Comparison of ENCODE assay signal across 1 cellular context in the genomic region with DNA sequence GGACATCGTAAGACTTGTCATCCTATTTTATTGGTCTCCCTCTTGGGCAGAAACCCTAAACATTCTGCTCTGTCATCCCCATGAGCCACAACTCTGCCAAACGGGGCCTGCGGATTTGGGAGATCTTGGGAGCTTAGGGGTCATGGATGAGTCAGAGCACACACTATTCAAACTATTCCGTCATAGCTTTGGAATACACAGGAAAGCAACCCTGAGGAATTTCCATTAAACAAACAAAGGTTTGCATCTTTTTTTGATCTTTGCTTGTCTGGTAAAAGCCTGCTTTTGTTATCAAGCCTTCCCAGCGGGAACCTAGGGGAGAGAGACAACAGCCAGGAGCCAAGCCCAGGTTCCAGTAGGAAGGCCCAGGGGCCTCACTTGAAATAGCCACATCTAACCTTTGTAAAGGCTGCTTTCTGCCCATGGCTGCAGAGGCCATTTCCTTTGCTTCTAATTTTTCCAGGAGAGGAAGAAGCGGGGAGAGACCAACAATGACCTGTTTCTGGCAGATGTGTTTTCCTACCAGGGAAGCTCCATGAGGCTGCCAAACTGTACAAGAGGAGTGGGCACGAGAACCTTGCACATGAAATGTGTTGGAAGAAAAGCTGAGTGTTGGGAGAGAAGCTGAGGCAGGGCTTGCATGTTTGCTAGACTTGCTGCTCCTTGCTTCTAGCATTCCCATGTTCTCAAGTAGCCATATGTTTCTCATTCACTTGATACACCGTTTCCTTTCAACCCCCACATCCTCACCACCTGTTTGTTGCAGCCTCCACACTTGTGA.
TF ChIP-seq lines count a peak whose summit lies in the region.
"Not testable (repeated sequence)": the region's sequence is repeated elsewhere in the genome, so short reads cannot be mapped to it uniquely, and the experiment has no call there.

No MANE protein-coding gene starts in this region.

TF ChIP-seq in HepG2, 621 proteins besides CTCF, POLR2A, EP300 and RAD21:
- not testable (repeated sequence) for TF ChIP-seq FOXA1 (IDR thresholded peaks at IDR 0.05); SOX13 (IDR thresholded peaks at IDR 0.05); CREM (CRISPR knock-in tag; IDR thresholded peaks at IDR 0.05); FOXP1 (IDR thresholded peaks at IDR 0.05); CREB1 (CRISPR knock-in tag; IDR thresholded peaks at IDR 0.05)
- TF ChIP-seq FOXA1 (CRISPR knock-in tag; IDR thresholded peaks at IDR 0.05) (peak; percentile 53; the same call in 1 of the 2 replicates), FOXA3 (CRISPR knock-in tag; IDR thresholded peaks at IDR 0.05) (peak; percentile 69; the same call in 1 of the 2 replicates), SOX13 (CRISPR knock-in tag; conservative IDR thresholded peaks at IDR 0.05 in 1 of 2, IDR thresholded peaks at IDR 0.05 in 1 of 2) (peak in 1 of 2 experiments; percentile 78; a peak in 2 of 4 replicates), ASH2L (IDR thresholded peaks at IDR 0.05; ENCODE audit: insufficient read length, low read depth, low read length) (peak; percentile 27), SAP130 (CRISPR knock-in tag; IDR thresholded peaks at IDR 0.05; ENCODE audit: low read depth) (peak; percentile 61), ZNF792 (CRISPR knock-in tag; IDR thresholded peaks at IDR 0.05) (0 out of 2 replicates have a peak, but pooled peaks have one; percentile 20), FOSL2 (CRISPR knock-in tag; IDR thresholded peaks at IDR 0.05) (peak; percentile 91), RARA (CRISPR knock-in tag; IDR thresholded peaks at IDR 0.05) (peak; percentile 71), ZSCAN9 (CRISPR knock-in tag; IDR thresholded peaks at IDR 0.05; ENCODE audit: borderline replicate concordance) (peak; percentile 23; the same call in 1 of the 2 replicates), KAT8 (CRISPR knock-in tag; IDR thresholded peaks at IDR 0.05) (peak; percentile 37), CREM (IDR thresholded peaks at IDR 0.05) (0 out of 2 replicates have a peak, but pooled peaks have one; percentile 15), RXRB (CRISPR knock-in tag; IDR thresholded peaks at IDR 0.05; ENCODE audit: borderline replicate concordance) (peak; percentile 65), MED1 (CRISPR knock-in tag; IDR thresholded peaks at IDR 0.05) (peak; percentile 48; the same call in 1 of the 2 replicates), TCF7 (IDR thresholded peaks at IDR 0.05; ENCODE audit: low read depth) (peak; percentile 69), ATF1 (CRISPR knock-in tag; IDR thresholded peaks at IDR 0.05) (peak; percentile 24; the same call in 1 of the 2 replicates), NR2F1 (CRISPR knock-in tag; IDR thresholded peaks at IDR 0.05) (0 out of 4 replicates have a peak, but pooled peaks of 1 of the 2 experiments have one; percentile 28), NR2F6 (IDR thresholded peaks at IDR 0.05) (peak; percentile 21; the same call in 1 of the 2 replicates), NR2F6 (CRISPR knock-in tag; IDR thresholded peaks at IDR 0.05) (peak; percentile 62; the same call in 1 of the 2 replicates), ZBTB21 (CRISPR knock-in tag; IDR thresholded peaks at IDR 0.05) (peak; percentile 93), FOSL1 (CRISPR knock-in tag; IDR thresholded peaks at IDR 0.05; ENCODE audit: borderline replicate concordance) (peak; percentile 28; the same call in 1 of the 2 replicates), HMG20A (CRISPR knock-in tag; IDR thresholded peaks at IDR 0.05; ENCODE audit: borderline replicate concordance) (peak; percentile 29; the same call in 1 of the 2 replicates), FOXP1 (CRISPR knock-in tag; IDR thresholded peaks at IDR 0.05) (peak; percentile 68; the same call in 1 of the 2 replicates), RCOR2 (CRISPR knock-in tag; IDR thresholded peaks at IDR 0.05) (0 out of 2 replicates have a peak, but pooled peaks have one; percentile 40), THAP11 (CRISPR knock-in tag; IDR thresholded peaks at IDR 0.05) (peak; percentile 21; the same call in 1 of the 2 replicates), TBX2 (CRISPR knock-in tag; IDR thresholded peaks at IDR 0.05; ENCODE audit: borderline replicate concordance) (0 out of 2 replicates have a peak, but pooled peaks have one; percentile 20), CREB1 (IDR thresholded peaks at IDR 0.05) (peak; percentile 42; the same call in 1 of the 2 replicates), POLR2G (IDR thresholded peaks at IDR 0.05; ENCODE audit: low read depth, low read length) (0 out of 2 replicates have a peak, but pooled peaks have one; percentile 38), GATAD2A (CRISPR knock-in tag; IDR thresholded peaks at IDR 0.05) (peak; percentile 57), NFIC (IDR thresholded peaks at IDR 0.05; ENCODE audit: low read length) (peak; percentile 27; the same call in 1 of the 2 replicates), NCOA2 (CRISPR knock-in tag; IDR thresholded peaks at IDR 0.05) (peak; percentile 60), KLF6 (CRISPR knock-in tag; IDR thresholded peaks at IDR 0.05) (0 out of 2 replicates have a peak, but pooled peaks have one; percentile 23), SOX5 (CRISPR knock-in tag; IDR thresholded peaks at IDR 0.05; ENCODE audit: borderline replicate concordance) (peak; percentile 75; the same call in 1 of the 2 replicates)
- TF ChIP-seq, protein P1, sequence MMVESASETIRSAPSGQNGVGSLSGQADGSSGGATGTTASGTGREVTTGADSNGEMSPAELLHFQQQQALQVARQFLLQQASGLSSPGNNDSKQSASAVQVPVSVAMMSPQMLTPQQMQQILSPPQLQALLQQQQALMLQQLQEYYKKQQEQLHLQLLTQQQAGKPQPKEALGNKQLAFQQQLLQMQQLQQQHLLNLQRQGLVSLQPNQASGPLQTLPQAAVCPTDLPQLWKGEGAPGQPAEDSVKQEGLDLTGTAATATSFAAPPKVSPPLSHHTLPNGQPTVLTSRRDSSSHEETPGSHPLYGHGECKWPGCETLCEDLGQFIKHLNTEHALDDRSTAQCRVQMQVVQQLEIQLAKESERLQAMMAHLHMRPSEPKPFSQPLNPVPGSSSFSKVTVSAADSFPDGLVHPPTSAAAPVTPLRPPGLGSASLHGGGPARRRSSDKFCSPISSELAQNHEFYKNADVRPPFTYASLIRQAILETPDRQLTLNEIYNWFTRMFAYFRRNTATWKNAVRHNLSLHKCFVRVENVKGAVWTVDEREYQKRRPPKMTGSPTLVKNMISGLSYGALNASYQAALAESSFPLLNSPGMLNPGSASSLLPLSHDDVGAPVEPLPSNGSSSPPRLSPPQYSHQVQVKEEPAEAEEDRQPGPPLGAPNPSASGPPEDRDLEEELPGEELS (CRISPR knock-in tag; IDR thresholded peaks at IDR 0.05): peak; percentile 76
- TF ChIP-seq, protein P2, sequence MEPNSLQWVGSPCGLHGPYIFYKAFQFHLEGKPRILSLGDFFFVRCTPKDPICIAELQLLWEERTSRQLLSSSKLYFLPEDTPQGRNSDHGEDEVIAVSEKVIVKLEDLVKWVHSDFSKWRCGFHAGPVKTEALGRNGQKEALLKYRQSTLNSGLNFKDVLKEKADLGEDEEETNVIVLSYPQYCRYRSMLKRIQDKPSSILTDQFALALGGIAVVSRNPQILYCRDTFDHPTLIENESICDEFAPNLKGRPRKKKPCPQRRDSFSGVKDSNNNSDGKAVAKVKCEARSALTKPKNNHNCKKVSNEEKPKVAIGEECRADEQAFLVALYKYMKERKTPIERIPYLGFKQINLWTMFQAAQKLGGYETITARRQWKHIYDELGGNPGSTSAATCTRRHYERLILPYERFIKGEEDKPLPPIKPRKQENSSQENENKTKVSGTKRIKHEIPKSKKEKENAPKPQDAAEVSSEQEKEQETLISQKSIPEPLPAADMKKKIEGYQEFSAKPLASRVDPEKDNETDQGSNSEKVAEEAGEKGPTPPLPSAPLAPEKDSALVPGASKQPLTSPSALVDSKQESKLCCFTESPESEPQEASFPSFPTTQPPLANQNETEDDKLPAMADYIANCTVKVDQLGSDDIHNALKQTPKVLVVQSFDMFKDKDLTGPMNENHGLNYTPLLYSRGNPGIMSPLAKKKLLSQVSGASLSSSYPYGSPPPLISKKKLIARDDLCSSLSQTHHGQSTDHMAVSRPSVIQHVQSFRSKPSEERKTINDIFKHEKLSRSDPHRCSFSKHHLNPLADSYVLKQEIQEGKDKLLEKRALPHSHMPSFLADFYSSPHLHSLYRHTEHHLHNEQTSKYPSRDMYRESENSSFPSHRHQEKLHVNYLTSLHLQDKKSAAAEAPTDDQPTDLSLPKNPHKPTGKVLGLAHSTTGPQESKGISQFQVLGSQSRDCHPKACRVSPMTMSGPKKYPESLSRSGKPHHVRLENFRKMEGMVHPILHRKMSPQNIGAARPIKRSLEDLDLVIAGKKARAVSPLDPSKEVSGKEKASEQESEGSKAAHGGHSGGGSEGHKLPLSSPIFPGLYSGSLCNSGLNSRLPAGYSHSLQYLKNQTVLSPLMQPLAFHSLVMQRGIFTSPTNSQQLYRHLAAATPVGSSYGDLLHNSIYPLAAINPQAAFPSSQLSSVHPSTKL (CRISPR knock-in tag; IDR thresholded peaks at IDR 0.05): peak; percentile 65; the same call in 1 of the 2 replicates
- TF ChIP-seq, protein P3, sequence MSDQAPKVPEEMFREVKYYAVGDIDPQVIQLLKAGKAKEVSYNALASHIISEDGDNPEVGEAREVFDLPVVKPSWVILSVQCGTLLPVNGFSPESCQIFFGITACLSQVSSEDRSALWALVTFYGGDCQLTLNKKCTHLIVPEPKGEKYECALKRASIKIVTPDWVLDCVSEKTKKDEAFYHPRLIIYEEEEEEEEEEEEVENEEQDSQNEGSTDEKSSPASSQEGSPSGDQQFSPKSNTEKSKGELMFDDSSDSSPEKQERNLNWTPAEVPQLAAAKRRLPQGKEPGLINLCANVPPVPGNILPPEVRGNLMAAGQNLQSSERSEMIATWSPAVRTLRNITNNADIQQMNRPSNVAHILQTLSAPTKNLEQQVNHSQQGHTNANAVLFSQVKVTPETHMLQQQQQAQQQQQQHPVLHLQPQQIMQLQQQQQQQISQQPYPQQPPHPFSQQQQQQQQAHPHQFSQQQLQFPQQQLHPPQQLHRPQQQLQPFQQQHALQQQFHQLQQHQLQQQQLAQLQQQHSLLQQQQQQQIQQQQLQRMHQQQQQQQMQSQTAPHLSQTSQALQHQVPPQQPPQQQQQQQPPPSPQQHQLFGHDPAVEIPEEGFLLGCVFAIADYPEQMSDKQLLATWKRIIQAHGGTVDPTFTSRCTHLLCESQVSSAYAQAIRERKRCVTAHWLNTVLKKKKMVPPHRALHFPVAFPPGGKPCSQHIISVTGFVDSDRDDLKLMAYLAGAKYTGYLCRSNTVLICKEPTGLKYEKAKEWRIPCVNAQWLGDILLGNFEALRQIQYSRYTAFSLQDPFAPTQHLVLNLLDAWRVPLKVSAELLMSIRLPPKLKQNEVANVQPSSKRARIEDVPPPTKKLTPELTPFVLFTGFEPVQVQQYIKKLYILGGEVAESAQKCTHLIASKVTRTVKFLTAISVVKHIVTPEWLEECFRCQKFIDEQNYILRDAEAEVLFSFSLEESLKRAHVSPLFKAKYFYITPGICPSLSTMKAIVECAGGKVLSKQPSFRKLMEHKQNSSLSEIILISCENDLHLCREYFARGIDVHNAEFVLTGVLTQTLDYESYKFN (CRISPR knock-in tag; conservative IDR thresholded peaks at IDR 0.05): 0 out of 2 replicates have a peak, but pooled peaks have one; percentile 23
- TF ChIP-seq, protein P4, sequence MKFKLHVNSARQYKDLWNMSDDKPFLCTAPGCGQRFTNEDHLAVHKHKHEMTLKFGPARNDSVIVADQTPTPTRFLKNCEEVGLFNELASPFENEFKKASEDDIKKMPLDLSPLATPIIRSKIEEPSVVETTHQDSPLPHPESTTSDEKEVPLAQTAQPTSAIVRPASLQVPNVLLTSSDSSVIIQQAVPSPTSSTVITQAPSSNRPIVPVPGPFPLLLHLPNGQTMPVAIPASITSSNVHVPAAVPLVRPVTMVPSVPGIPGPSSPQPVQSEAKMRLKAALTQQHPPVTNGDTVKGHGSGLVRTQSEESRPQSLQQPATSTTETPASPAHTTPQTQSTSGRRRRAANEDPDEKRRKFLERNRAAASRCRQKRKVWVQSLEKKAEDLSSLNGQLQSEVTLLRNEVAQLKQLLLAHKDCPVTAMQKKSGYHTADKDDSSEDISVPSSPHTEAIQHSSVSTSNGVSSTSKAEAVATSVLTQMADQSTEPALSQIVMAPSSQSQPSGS (CRISPR knock-in tag; IDR thresholded peaks at IDR 0.05): peak; percentile 54; the same call in 1 of the 2 replicates
- TF ChIP-seq, protein P5, sequence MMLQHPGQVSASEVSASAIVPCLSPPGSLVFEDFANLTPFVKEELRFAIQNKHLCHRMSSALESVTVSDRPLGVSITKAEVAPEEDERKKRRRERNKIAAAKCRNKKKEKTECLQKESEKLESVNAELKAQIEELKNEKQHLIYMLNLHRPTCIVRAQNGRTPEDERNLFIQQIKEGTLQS (CRISPR knock-in tag; IDR thresholded peaks at IDR 0.05): peak; percentile 59; the same call in 1 of the 2 replicates
- TF ChIP-seq, protein P6, sequence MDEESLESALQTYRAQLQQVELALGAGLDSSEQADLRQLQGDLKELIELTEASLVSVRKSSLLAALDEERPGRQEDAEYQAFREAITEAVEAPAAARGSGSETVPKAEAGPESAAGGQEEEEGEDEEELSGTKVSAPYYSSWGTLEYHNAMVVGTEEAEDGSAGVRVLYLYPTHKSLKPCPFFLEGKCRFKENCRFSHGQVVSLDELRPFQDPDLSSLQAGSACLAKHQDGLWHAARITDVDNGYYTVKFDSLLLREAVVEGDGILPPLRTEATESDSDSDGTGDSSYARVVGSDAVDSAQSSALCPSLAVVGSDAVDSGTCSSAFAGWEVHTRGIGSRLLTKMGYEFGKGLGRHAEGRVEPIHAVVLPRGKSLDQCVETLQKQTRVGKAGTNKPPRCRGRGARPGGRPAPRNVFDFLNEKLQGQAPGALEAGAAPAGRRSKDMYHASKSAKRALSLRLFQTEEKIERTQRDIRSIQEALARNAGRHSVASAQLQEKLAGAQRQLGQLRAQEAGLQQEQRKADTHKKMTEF (CRISPR knock-in tag; IDR thresholded peaks at IDR 0.05): peak; percentile 66
